In the genomic region with DNA sequence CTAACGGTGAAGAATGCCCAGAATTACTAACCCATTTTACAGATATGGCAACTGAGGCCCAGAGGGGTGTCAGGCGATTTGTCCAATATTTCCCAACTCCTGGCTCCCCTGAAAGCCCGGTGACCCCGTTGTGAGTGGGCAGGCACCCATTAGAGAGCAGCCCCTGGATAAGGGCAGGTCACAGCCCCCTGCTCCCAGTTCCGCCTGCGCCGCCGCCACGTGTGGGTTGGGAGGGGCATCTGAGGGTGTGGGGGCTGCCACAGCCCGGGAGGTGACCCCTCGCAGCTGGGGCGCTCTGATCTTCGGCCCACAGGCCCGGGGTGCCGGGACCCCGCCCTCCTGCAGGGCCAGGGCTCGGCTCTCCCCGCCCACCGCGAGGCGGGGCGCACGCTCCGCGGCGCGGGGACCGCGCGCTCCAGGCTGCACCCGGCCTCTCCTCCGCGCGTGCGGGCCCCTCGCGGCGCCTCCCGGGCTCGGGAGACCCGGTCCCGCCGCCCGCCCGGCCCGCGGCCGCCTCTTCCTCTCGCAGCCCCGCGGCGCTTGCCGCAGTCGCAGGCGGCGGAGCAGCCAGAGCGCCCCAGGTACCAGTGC, we compare ENCODE assay signal across 9 cellular contexts. TPM values are rescaled to one million over a fixed set of nuclear protein-coding genes. Genes with fewer than 3 reads are reported as not detected.
DNase-seq lines count a peak whose midpoint lies in the region; ATAC-seq and TF ChIP-seq lines count a peak whose summit lies in the region.
"Had no signal": no experiment of that assay in that cellular context is flagged by ENCODE, and none has a peak within 500 bp of the region (broad histone marks: within the 10 kb centered on the region; RNA-seq: fewer than 3 reads in every experiment).

HTR6 (plus strand) TSS at position 423 of the 591 bp plus-strand sequence. CDS start 879 bp downstream, outside the sequence.

- no peaks in the 10 kb centered on the region for H3K9me3 Mint-ChIP-seq in T-helper 2 cell treated with Interferon-gamma antibody and Interleukin-4, amounts not matched to agents 5 μg/mL and 100 μg/mL, for 36 hours

- H3K9me3 ChIP-seq in iPS-15b (ENCODE audit: control insufficient read depth, insufficient read depth, low read length) (no peaks in the 10 kb centered on the region), thoracic aorta (no peaks in the 10 kb centered on the region)

- H3K4me1 Mint-ChIP-seq in T-helper 2 cell treated with Interferon-gamma antibody and Interleukin-4, amounts not matched to agents 5 μg/mL and 100 μg/mL, for 36 hours (ENCODE audit: low read depth), result peaks cover 11% of the 10 kb centered on the region

- peaks cover 54% of the 10 kb centered on the region for H3K27me3 ChIP-seq in iPS-15b (ENCODE audit: control insufficient read depth, insufficient read depth, low read length)
- peaks cover 20% of the 10 kb centered on the region for H3K27me3 ChIP-seq in thoracic aorta (replicated peaks; ENCODE audit: insufficient read depth)

- no peak within 1 kb of the TSS for H3K4me3 Mint-ChIP-seq in T-helper 2 cell treated with Interferon-gamma antibody and Interleukin-4, amounts not matched to agents 5 μg/mL and 100 μg/mL, for 36 hours

- peak; percentile 8 for DNase-seq in activated gamma-delta T cell treated with anti-CD3 and anti-CD28 coated beads, Interleukin-2, amount 50 U/mL, for 16 hours (ENCODE audit: low read depth)
- DNase-seq in activated gamma-delta T cell (lab: John Stamatoyannopoulos, UW) (no peak), thoracic aorta (ENCODE audit: low spot score) (no peak), cerebellar nuclear complex (lab: John Stamatoyannopoulos, UW) (no peak)
- DNase-seq in activated T-cell treated with anti-CD3 and anti-CD28 coated beads, Interleukin-2, amount 50 U/mL, for 1 hour, result peak; percentile 60
- DNase-seq in T-helper 2 cell treated with Interferon-gamma antibody and Interleukin-4, amounts not matched to agents 5 μg/mL and 100 μg/mL, for 36 hours (ENCODE audit: low spot score), result no peak

- H3K4me3 ChIP-seq in iPS-15b (ENCODE audit: low read depth, low read length) (peak within 1 kb of the TSS; percentile 46), thoracic aorta (peak within 1 kb of the TSS; percentile 47)

- ATAC-seq in thoracic aorta (ENCODE audit: insufficient number of reproducible peaks, low FRiP score, low read depth) (no peak), GM18858 (IDR thresholded peaks at IDR 0.05; ENCODE audit: unreplicated experiment) (no peak)

- peaks cover 55% of the 10 kb centered on the region for H3K27me3 Mint-ChIP-seq in T-helper 2 cell treated with Interferon-gamma antibody and Interleukin-4, amounts not matched to agents 5 μg/mL and 100 μg/mL, for 36 hours (ENCODE audit: low read depth)

- H3K36me3 ChIP-seq in iPS-15b (ENCODE audit: control insufficient read depth, insufficient read depth, low read length) (no peaks in the 10 kb centered on the region), thoracic aorta (no peaks in the 10 kb centered on the region)

- H3K27ac Mint-ChIP-seq in T-helper 2 cell treated with Interferon-gamma antibody and Interleukin-4, amounts not matched to agents 5 μg/mL and 100 μg/mL, for 36 hours, result no peak within 1 kb of the TSS

- no peak within 1 kb of the TSS for H3K27ac ChIP-seq in thoracic aorta

- H3K4me1 ChIP-seq in iPS-15b (ENCODE audit: control insufficient read depth, insufficient read depth, low read length) (peaks cover under 1% of the 10 kb centered on the region), thoracic aorta (ENCODE audit: control insufficient read depth in 1 of 2, low read depth in 2 of 2) (peaks cover 0 to 15% of the 10 kb centered on the region in 2 donors)

- H3K9ac ChIP-seq in iPS-15b (ENCODE audit: low read depth, low read length), result no peak within 1 kb of the TSS

- H3K36me3 Mint-ChIP-seq in T-helper 2 cell treated with Interferon-gamma antibody and Interleukin-4, amounts not matched to agents 5 μg/mL and 100 μg/mL, for 36 hours (ENCODE audit: low read depth), result no peaks in the 10 kb centered on the region

- no peak for TF ChIP-seq CTCF in thoracic aorta (IDR thresholded peaks at IDR 0.05)

RNA-seq across cellular contexts. Expression of gene HTR6, which starts in this region (rescaled TPM):
- under 1 TPM in 1 of 2 donors, not detected in 1; 0.41 TPM for total RNA-seq in thoracic aorta
- total RNA-seq: glomerular endothelial cell had no signal

Comparison
In these comparisons a context has a peak if more than half of its experiments do, and no peak if none do; other contexts are left out.
1. DNase-seq: peak in activated gamma-delta T cell treated with anti-CD3 and anti-CD28 coated beads, Interleukin-2, amount 50 U/mL, for 16 hours (single experiment) and activated T-cell treated with anti-CD3 and anti-CD28 coated beads, Interleukin-2, amount 50 U/mL, for 1 hour (single experiment); none in activated gamma-delta T cell (single experiment), thoracic aorta (single experiment), T-helper 2 cell treated with Interferon-gamma antibody and Interleukin-4, amounts not matched to agents 5 μg/mL and 100 μg/mL, for 36 hours (single experiment) and cerebellar nuclear complex (0 of 2).